In the genomic region with DNA sequence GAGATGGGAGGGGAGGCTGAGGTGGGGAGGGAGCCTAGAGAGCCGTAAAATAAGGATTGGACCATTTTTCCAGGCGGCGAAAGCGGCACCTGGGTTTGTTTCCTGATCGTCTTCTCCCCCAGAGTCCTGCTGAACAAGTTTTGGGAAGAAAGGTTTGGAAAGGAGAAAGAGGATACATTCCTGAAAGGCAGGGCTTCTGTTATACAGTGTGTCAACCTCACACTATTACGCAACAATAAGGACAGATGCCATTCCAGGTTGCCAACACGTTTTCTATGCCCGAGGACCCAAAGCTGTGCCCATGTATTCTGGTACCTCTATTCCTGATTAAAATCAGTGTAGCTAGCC, we compare ENCODE assay signal across 8 cellular contexts. TPM values are rescaled to one million over a fixed set of nuclear protein-coding genes. Genes with fewer than 3 reads are reported as not detected.
DNase-seq lines count a peak whose midpoint lies in the region; ATAC-seq, FAIRE-seq and TF ChIP-seq lines count a peak whose summit lies in the region.

No MANE protein-coding gene starts in this region.

- no peaks in the 10 kb centered on the region for H3K9me3 Mint-ChIP-seq in activated T-cell treated with anti-CD3 and anti-CD28 coated beads, Interleukin-2, amount 50 U/mL, for 72 hours

- RAD21 ChIA-PET in GM12878 (lab: Charles Lee; ENCODE audit: unreplicated experiment), result interaction anchor here (1.0 to 2.4 kb wide), 5 partner anchors 9 to 235 kb away, joined by 3 to 12 read pairs (median 5); partner anchors contain the start of gene ELMOD2

- H3K27ac ChIP-seq in GM12878 (ENCODE audit: control insufficient read depth, insufficient read depth), result peak overlapping the region; percentile 68
- H3K27ac ChIP-seq in upper lobe of right lung, result peak overlapping the region; percentile 82

- no peaks in the 10 kb centered on the region for H3K36me3 Mint-ChIP-seq in activated T-cell treated with anti-CD3 and anti-CD28 coated beads, Interleukin-2, amount 50 U/mL, for 72 hours (ENCODE audit: insufficient read depth in 2 of 2)

- peak overlapping the region; percentile 91 for H3K9ac ChIP-seq in GM12878 (ENCODE audit: control insufficient read depth, insufficient read depth, low read length)

- intact Hi-C loops in GM12878 (cut with micrococcal nuclease; ENCODE audit: unreplicated experiment) (no loop called here), upper lobe of right lung (cut with DNase I) (no loop called here)

- in situ Hi-C loops in GM12878 (cut with MboI), result loop anchor here (10.0 kb wide), 1 partner anchor 151 kb away; the partner anchor contains the start of gene ELMOD2

- H3K27me3 Mint-ChIP-seq in activated T-cell treated with anti-CD3 and anti-CD28 coated beads, Interleukin-2, amount 50 U/mL, for 72 hours (ENCODE audit: low read depth), result no peaks in the 10 kb centered on the region

- TF ChIP-seq EP300 in GM12878 (IDR thresholded peaks at IDR 0.05; ENCODE audit: borderline replicate concordance in 1 of 2, control insufficient read depth in 1 of 2, low read depth in 2 of 2, low read length in 2 of 2), result no peak

- H3K27ac Mint-ChIP-seq in activated T-cell treated with anti-CD3 and anti-CD28 coated beads, Interleukin-2, amount 50 U/mL, for 72 hours, result peak overlapping the region; percentile 65

- no peak for TF ChIP-seq RAD21 in GM12878 (IDR thresholded peaks at IDR 0.05; ENCODE audit: insufficient read depth, low read depth, low read length)

- H3K36me3 ChIP-seq in GM12878 (ENCODE audit: control insufficient read depth in 2 of 2, insufficient read depth in 2 of 2, low read length in 1 of 2) (no peaks in the 10 kb centered on the region), upper lobe of right lung (no peaks in the 10 kb centered on the region)

- H3K4me1 ChIP-seq in GM12878 (ENCODE audit: control insufficient read depth, insufficient read depth, low read length) (peaks cover 7% of the 10 kb centered on the region), upper lobe of right lung (peaks cover 13% of the 10 kb centered on the region)

- ATAC-seq in activated T-cell treated with anti-CD3 and anti-CD28 coated beads, Interleukin-2, amount 50 U/mL, for 72 hours (replicated peaks in 1 of 2), result no peak
- no peak for ATAC-seq in GM12878
- peak; percentile 45 for ATAC-seq in left lobe of liver
- ATAC-seq in upper lobe of right lung, result no peak

- FAIRE-seq in GM12878 (lab: Jason Lieb, UNC), result no peak

- no peaks in the 10 kb centered on the region for H3K9me3 ChIP-seq in GM12878 (replicated peaks; ENCODE audit: control insufficient read depth, insufficient read depth, low read length)
- H3K9me3 ChIP-seq in upper lobe of right lung, result no peaks in the 10 kb centered on the region

- TF ChIP-seq CTCF in GM12878 (IDR thresholded peaks at IDR 0.05 in 2 of 3, conservative IDR thresholded peaks at IDR 0.05 in 1 of 3; ENCODE audit: control insufficient read depth in 2 of 3, extremely low read depth in 1 of 3, insufficient read depth in 1 of 3, low read depth in 3 of 3, low read length in 3 of 3), result no peak
- no peak for TF ChIP-seq CTCF in upper lobe of right lung (IDR thresholded peaks at IDR 0.05)

- H4K20me1 ChIP-seq in GM12878 (ENCODE audit: control insufficient read depth, insufficient read depth), result no peaks in the 10 kb centered on the region

- DNase-seq in activated T-cell treated with anti-CD3 and anti-CD28 coated beads, Interleukin-2, amount 50 U/mL, for 72 hours, result no peak
- DNase-seq in activated T-cell treated with anti-CD3 and anti-CD28 coated beads, Interleukin-2, amount 50 U/mL, for 1 hour, result no peak
- no peak for DNase-seq in GM12878 (ENCODE audit: low read depth, low spot score)
- DNase-seq in left lobe of liver (ENCODE audit: low spot score), result no peak
- DNase-seq in upper lobe of right lung, result no peak
- no peak for DNase-seq in T-helper 1 cell
- DNase-seq in NCI-H446 (lab: John Stamatoyannopoulos, UW), result no peak
- DNase-seq in NCI-H748 (lab: John Stamatoyannopoulos, UW; ENCODE audit: unreplicated experiment), result no peak

- TF ChIP-seq POLR2A in GM12878 (IDR thresholded peaks at IDR 0.05; ENCODE audit: low read depth, low read length), result no peak

- H3K4me2 ChIP-seq in GM12878 (ENCODE audit: control insufficient read depth, insufficient read depth), result peak overlapping the region; percentile 89

- SMC1A ChIA-PET in GM12878 (lab: Charles Lee; ENCODE audit: uncharacterized antibody, unreplicated experiment), result interaction anchor here (1.0 to 2.6 kb wide), 6 partner anchors 10 to 236 kb away, joined by 3 to 11 read pairs (median 4); no protein-coding TSS in a partner anchor

- H3K4me1 Mint-ChIP-seq in activated T-cell treated with anti-CD3 and anti-CD28 coated beads, Interleukin-2, amount 50 U/mL, for 72 hours (ENCODE audit: low read depth), result peaks cover 45% of the 10 kb centered on the region

- CTCF ChIA-PET in GM12878 (lab: Yijun Ruan, JAX), result interaction anchor here (0.8 to 7.3 kb wide), 10 partner anchors 9 to 843 kb away, joined by 3 to 86 read pairs (median 4); partner anchors contain the start of gene ELMOD2

- POLR2A ChIA-PET in GM12878 (lab: Charles Lee), result interaction anchor here (0.8 to 2.1 kb wide), 3 partner anchors 14 to 152 kb away, joined by 3 to 11 read pairs (median 4); partner anchors contain the start of gene ELMOD2

- 33% methylated on average over 8 of the region's 8 CpGs for WGBS in GM12878 (ENCODE audit: insufficient coverage, insufficient replicate concordance, low lambda C conversion rate, missing lambda C conversion rate)

- H3K4me3 Mint-ChIP-seq in activated T-cell treated with anti-CD3 and anti-CD28 coated beads, Interleukin-2, amount 50 U/mL, for 72 hours, result no peak overlapping the region

- H3K27me3 ChIP-seq in GM12878 (replicated peaks in 1 of 2; ENCODE audit: control insufficient read depth in 2 of 2, insufficient read depth in 2 of 2, low read length in 1 of 2) (no peaks in the 10 kb centered on the region), upper lobe of right lung (no peaks in the 10 kb centered on the region)

- H3K4me3 ChIP-seq in GM12878 (peak overlapping the region; percentile 91), upper lobe of right lung (peak overlapping the region; percentile 84)

- no TSS peak for BruUV-seq in GM12878 (replicated peaks; lab: Mats Ljungman, UMichigan)

- H2AFZ ChIP-seq in GM12878 (ENCODE audit: control insufficient read depth, low read depth, low read length), result peak overlapping the region; percentile 90

- peaks cover 26% of the 10 kb centered on the region for H3K79me2 ChIP-seq in GM12878 (ENCODE audit: control insufficient read depth, insufficient read depth, low read length)

RNA-seq across cellular contexts. Expression of gene SCOC, which starts 0.7 kb away (rescaled TPM):
- 10 to 100 TPM; 31.6 to 32.6 TPM for total RNA-seq in activated T-cell treated with anti-CD3 and anti-CD28 coated beads, Interleukin-2, amount 50 U/mL, for 72 hours
- 12.3 and 14.4 TPM in 2 replicates for total RNA-seq in GM12878 (2013; cell fraction: nucleolus; rRNA removed)
- 28.2 and 40.6 TPM in 2 replicates for total RNA-seq in GM12878 (2014; rRNA removed)
- 49.3 and 51.9 TPM in 2 replicates for total RNA-seq in GM12878 (2014; rRNA removed; fragmentation: Illumina TruSeq; extraction: Trizol)
- total RNA-seq in GM12878 (2021), result 38.3 and 39.3 TPM in 2 replicates
- polyA plus RNA-seq in GM12878 (2011; ENCODE audit: low read depth), result 14.8 TPM
- 50.8 and 99.7 TPM in 2 replicates for polyA plus RNA-seq in GM12878 (2011; rRNA removed)
- polyA plus RNA-seq in GM12878 (2011; cell fraction: cytosol; rRNA removed), result 9.1 and 9.9 TPM in 2 replicates
- polyA plus RNA-seq in GM12878 (2011; cell fraction: nucleus; rRNA removed), result 8.6 and 8.7 TPM in 2 replicates
- polyA plus RNA-seq in GM12878 (2012), result 23.9 and 36.6 TPM in 2 replicates
- 57.2 and 82.5 TPM in 2 replicates for polyA plus RNA-seq in GM12878 (2014; fragmentation: Illumina TruSeq; extraction: Trizol)
- polyA plus RNA-seq in GM12878 (2014; fragmentation: Nextera tagmentation; extraction: Ambion mirVana), result 100 to 1,000 TPM; 118 to 154 TPM
- polyA plus RNA-seq in GM12878 (2014; rRNA removed), result 24.2 and 38.0 TPM in 2 replicates
- polyA plus RNA-seq in GM12878 (2016; fragmentation: Nextera tagmentation; extraction: Ambion mirVana), result 100 to 1,000 TPM in 1 of 2 experiments, 10 to 100 TPM in 1; 92.5 to 106 TPM
- polyA minus RNA-seq in GM12878 (2011; rRNA and poly(A)+ RNA removed), result 6.3 and 12.5 TPM in 2 replicates
- polyA minus RNA-seq in GM12878 (2011; cell fraction: cytosol; rRNA and poly(A)+ RNA removed), result 7.9 and 8.8 TPM in 2 replicates
- polyA minus RNA-seq in GM12878 (2011; cell fraction: nucleus; rRNA and poly(A)+ RNA removed), result 17.0 and 24.6 TPM in 2 replicates
- 18.5 TPM for total RNA-seq in left lobe of liver
- 45.4 TPM for total RNA-seq in upper lobe of right lung

RNA-seq across cellular contexts. Expression of gene CLGN, which starts 53.3 kb away (rescaled TPM):
- under 1 TPM; 0.14 to 0.17 TPM for total RNA-seq in activated T-cell treated with anti-CD3 and anti-CD28 coated beads, Interleukin-2, amount 50 U/mL, for 72 hours
- not detected in 2 replicates for total RNA-seq in GM12878 (2013; cell fraction: nucleolus; rRNA removed)
- total RNA-seq in GM12878 (2014; rRNA removed), result 0.51 and 0.60 TPM in 2 replicates
- total RNA-seq in GM12878 (2014; rRNA removed; fragmentation: Illumina TruSeq; extraction: Trizol), result 1.0 and 1.1 TPM in 2 replicates
- total RNA-seq in GM12878 (2021), result 0.61 and 0.64 TPM in 2 replicates
- polyA plus RNA-seq in GM12878 (2011; ENCODE audit: low read depth), result 0.60 TPM
- 0.06 and 0.11 TPM in 2 replicates for polyA plus RNA-seq in GM12878 (2011; rRNA removed)
- polyA plus RNA-seq in GM12878 (2011; cell fraction: cytosol; rRNA removed), result 0.02 TPM in 1 of 2 replicates, not detected in the other
- not detected in 2 replicates for polyA plus RNA-seq in GM12878 (2011; cell fraction: nucleus; rRNA removed)
- polyA plus RNA-seq in GM12878 (2012), result 0.53 and 0.73 TPM in 2 replicates
- 0.87 and 1.5 TPM in 2 replicates for polyA plus RNA-seq in GM12878 (2014; fragmentation: Illumina TruSeq; extraction: Trizol)
- polyA plus RNA-seq in GM12878 (2014; fragmentation: Nextera tagmentation; extraction: Ambion mirVana), result under 1 TPM; 0.53 to 0.73 TPM
- polyA plus RNA-seq in GM12878 (2014; rRNA removed), result 0.27 and 0.55 TPM in 2 replicates
- polyA plus RNA-seq in GM12878 (2016; fragmentation: Nextera tagmentation; extraction: Ambion mirVana), result under 1 TPM; 0.59 to 0.71 TPM
- not detected in 2 replicates for polyA minus RNA-seq in GM12878 (2011; rRNA and poly(A)+ RNA removed)
- not detected in 2 replicates for polyA minus RNA-seq in GM12878 (2011; cell fraction: cytosol; rRNA and poly(A)+ RNA removed)
- not detected in 2 replicates for polyA minus RNA-seq in GM12878 (2011; cell fraction: nucleus; rRNA and poly(A)+ RNA removed)
- 0.50 TPM for total RNA-seq in left lobe of liver
- 0.93 TPM for total RNA-seq in upper lobe of right lung
